In the genomic region with DNA sequence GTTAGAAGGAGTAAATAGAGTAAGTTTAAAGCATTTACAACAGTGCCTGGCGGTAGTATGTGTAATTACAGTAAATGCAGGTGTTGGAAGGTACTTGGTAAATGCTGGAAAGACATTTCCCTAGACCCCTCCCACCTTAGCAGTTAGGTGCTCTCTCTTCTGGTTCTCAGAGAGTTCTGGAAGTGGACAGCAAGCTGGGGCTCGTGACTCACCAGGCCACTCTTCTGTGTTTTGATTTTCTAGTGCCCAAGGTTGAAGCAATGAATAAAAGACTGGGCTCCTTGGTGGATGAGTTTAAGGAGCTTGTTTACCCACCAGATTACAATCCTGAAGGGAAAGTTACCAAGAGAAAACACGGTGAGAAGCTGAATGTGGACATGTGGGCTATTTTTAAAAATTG, we compare ENCODE assay signal across 1 cellular context.
TF ChIP-seq lines count a peak whose summit lies in the region.

No MANE protein-coding gene starts in this region.

TF ChIP-seq in IMR-90, 13 proteins besides CTCF, POLR2A, EP300 and RAD21:
- TF ChIP-seq BHLHE40 (IDR thresholded peaks at IDR 0.05; ENCODE audit: low read depth, low read length) (no peak), MAFK (IDR thresholded peaks at IDR 0.05; ENCODE audit: low read depth, low read length) (no peak), SMC3 (IDR thresholded peaks at IDR 0.05; ENCODE audit: low read depth, low read length) (no peak), CEBPB (IDR thresholded peaks at IDR 0.05; ENCODE audit: low read depth, low read length) (no peak), MXI1 (IDR thresholded peaks at IDR 0.05; ENCODE audit: borderline replicate concordance, low read depth, low read length) (no peak), MAZ (IDR thresholded peaks at IDR 0.05; ENCODE audit: borderline replicate concordance, low read depth, low read length) (no peak), RFX5 (IDR thresholded peaks at IDR 0.05; ENCODE audit: low read depth, low read length) (no peak), RCOR1 (IDR thresholded peaks at IDR 0.05; ENCODE audit: insufficient replicate concordance, low read length) (no peak), FOS (IDR thresholded peaks at IDR 0.05; ENCODE audit: low read depth, low read length) (no peak), CHD1 (IDR thresholded peaks at IDR 0.05; ENCODE audit: low read depth, low read length) (no peak), NFE2L2 (IDR thresholded peaks at IDR 0.05; ENCODE audit: low read depth, low read length) (no peak)
- TF ChIP-seq, protein P1, sequence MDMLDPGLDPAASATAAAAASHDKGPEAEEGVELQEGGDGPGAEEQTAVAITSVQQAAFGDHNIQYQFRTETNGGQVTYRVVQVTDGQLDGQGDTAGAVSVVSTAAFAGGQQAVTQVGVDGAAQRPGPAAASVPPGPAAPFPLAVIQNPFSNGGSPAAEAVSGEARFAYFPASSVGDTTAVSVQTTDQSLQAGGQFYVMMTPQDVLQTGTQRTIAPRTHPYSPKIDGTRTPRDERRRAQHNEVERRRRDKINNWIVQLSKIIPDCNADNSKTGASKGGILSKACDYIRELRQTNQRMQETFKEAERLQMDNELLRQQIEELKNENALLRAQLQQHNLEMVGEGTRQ (IDR thresholded peaks at IDR 0.05; ENCODE audit: low read depth, low read length) = no peak
- TF ChIP-seq, protein P2, sequence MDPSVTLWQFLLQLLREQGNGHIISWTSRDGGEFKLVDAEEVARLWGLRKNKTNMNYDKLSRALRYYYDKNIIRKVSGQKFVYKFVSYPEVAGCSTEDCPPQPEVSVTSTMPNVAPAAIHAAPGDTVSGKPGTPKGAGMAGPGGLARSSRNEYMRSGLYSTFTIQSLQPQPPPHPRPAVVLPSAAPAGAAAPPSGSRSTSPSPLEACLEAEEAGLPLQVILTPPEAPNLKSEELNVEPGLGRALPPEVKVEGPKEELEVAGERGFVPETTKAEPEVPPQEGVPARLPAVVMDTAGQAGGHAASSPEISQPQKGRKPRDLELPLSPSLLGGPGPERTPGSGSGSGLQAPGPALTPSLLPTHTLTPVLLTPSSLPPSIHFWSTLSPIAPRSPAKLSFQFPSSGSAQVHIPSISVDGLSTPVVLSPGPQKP (IDR thresholded peaks at IDR 0.05; ENCODE audit: borderline replicate concordance, low read depth, low read length) = no peak
